Comparison of ENCODE assay signal across 16 cellular contexts in the genomic region with DNA sequence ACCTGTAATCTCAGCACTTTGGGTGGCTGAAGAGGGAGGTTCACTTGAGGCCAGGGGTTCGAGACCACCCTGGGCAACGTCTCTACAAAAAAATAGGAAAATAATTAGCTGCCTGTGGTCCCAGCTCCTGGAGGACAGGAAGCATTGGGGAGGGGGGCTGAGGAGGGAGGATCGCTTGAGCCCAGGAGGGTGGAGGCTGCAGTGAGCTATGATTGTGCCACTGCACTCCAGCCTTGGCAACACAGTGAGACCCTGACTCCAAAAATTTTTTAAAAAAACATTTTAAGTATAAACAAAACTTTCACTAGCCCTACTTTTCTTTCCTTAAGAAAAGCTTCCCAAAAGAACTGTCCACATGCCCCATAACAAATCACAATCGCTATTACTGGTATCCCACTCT. TPM values are rescaled to one million over a fixed set of nuclear protein-coding genes. Genes with fewer than 3 reads are reported as not detected.
DNase-seq lines count a peak whose midpoint lies in the region; ATAC-seq and TF ChIP-seq lines count a peak whose summit lies in the region.
"Had no signal": no experiment of that assay in that cellular context is flagged by ENCODE, and none has a peak within 500 bp of the region (broad histone marks: within the 10 kb centered on the region; RNA-seq: fewer than 3 reads in every experiment).

No MANE protein-coding gene starts in this region.

- no peaks in the 10 kb centered on the region for H4K20me1 ChIP-seq in BLaER1

- ATAC-seq in activated CD4-positive, CD25-positive, alpha-beta regulatory T cell treated with anti-CD3 and anti-CD28 coated beads, Interleukin-2, amount 50 U/mL, for 24 hours: no peak
- ATAC-seq in GM19463 (IDR thresholded peaks at IDR 0.05; ENCODE audit: unreplicated experiment) (no peak), mucosa of descending colon (no peak)
- ATAC-seq: foreskin keratinocyte had no signal

- H3K9ac ChIP-seq in BLaER1 (no peak overlapping the region), ES-I3 (ENCODE audit: low read depth, low read length) (peak overlapping the region; percentile 56; the same call in 1 of the 2 replicates), iPS-18a (ENCODE audit: low read length) (no peak overlapping the region)

- H3K4me2 ChIP-seq in BLaER1: peak overlapping the region; percentile 95

- peaks cover 5% of the 10 kb centered on the region for H3K36me3 Mint-ChIP-seq in osteocyte (ENCODE audit: unreplicated experiment)

- H3K27me3 Mint-ChIP-seq in osteocyte (ENCODE audit: unreplicated experiment): no peaks in the 10 kb centered on the region

- peaks cover 15% of the 10 kb centered on the region for H3K9me3 ChIP-seq in BLaER1
- H3K9me3 ChIP-seq in ES-I3 (ENCODE audit: control insufficient read depth, insufficient read depth, low read length): peaks cover 5% of the 10 kb centered on the region
- no peaks in the 10 kb centered on the region for H3K9me3 ChIP-seq in WERI-Rb-1 (ENCODE audit: severe bottlenecking)
- no peaks in the 10 kb centered on the region for H3K9me3 ChIP-seq in iPS-18a (ENCODE audit: control insufficient read depth, low read depth, low read length)
- no peaks in the 10 kb centered on the region for H3K9me3 ChIP-seq in mucosa of descending colon
- H3K9me3 ChIP-seq: ascending aorta, suprapubic skin had no signal

- peaks cover 10% of the 10 kb centered on the region for H3K36me3 ChIP-seq in BLaER1
- H3K36me3 ChIP-seq in ES-I3 (ENCODE audit: insufficient read depth, low read length): no peaks in the 10 kb centered on the region
- H3K36me3 ChIP-seq in WERI-Rb-1: peaks cover 7% of the 10 kb centered on the region; the same call in 1 of the 2 replicates
- H3K36me3 ChIP-seq in iPS-18a (ENCODE audit: control insufficient read depth, low read depth, low read length): no peaks in the 10 kb centered on the region
- H3K36me3 ChIP-seq in mucosa of descending colon (ENCODE audit: low read depth): no peaks in the 10 kb centered on the region
- H3K36me3 ChIP-seq: ascending aorta, suprapubic skin had no signal

- H3K4me3 ChIP-seq in BLaER1 (no peak overlapping the region), WERI-Rb-1 (ENCODE audit: low read depth, low read length) (peak overlapping the region; percentile 80), iPS-18a (ENCODE audit: low read length) (peak overlapping the region; percentile 69), mucosa of descending colon (no peak overlapping the region)

- H3K4me3 Mint-ChIP-seq in osteocyte (ENCODE audit: unreplicated experiment): no peak overlapping the region

- peaks cover 27% of the 10 kb centered on the region for H3K4me1 Mint-ChIP-seq in osteocyte (ENCODE audit: unreplicated experiment)

- H3K27ac ChIP-seq in BLaER1 (no peak overlapping the region), WERI-Rb-1 (no peak overlapping the region), iPS-18a (ENCODE audit: low read length) (no peak overlapping the region)
- H3K27ac ChIP-seq: ascending aorta, suprapubic skin had no signal

- no peaks in the 10 kb centered on the region for H3K9me3 Mint-ChIP-seq in osteocyte (ENCODE audit: unreplicated experiment)

- H3K27me3 ChIP-seq in BLaER1: no peaks in the 10 kb centered on the region
- no peaks in the 10 kb centered on the region for H3K27me3 ChIP-seq in WERI-Rb-1 (ENCODE audit: insufficient read depth, low read depth, severe bottlenecking)
- H3K27me3 ChIP-seq in iPS-18a (ENCODE audit: control insufficient read depth, insufficient read depth, low read length): no peaks in the 10 kb centered on the region
- H3K27me3 ChIP-seq: ascending aorta, foreskin keratinocyte, suprapubic skin had no signal

- intact Hi-C loops in mucosa of descending colon (cut with DNase I, micrococcal nuclease): loop anchor here in 1 of 2 donors (10.0 kb wide), 1 partner anchor 84 kb away; the partner anchor contains the start of gene CDKL1

- no peak for DNase-seq in WERI-Rb-1
- DNase-seq in osteocyte (ENCODE audit: extremely low spot score, unreplicated experiment): no peak
- DNase-seq in mucosa of descending colon: no peak
- DNase-seq: foreskin keratinocyte, GDM1, HCEC 1CT, islet precursor cell, NCI-H1105 treated with DMSO at 0.1 percent for 48 hours, T1000 had no signal

- H3K4me1 ChIP-seq in BLaER1: peaks cover 21% of the 10 kb centered on the region
- no peaks in the 10 kb centered on the region for H3K4me1 ChIP-seq in ES-I3 (ENCODE audit: insufficient read depth, low read length)
- peaks cover 12% of the 10 kb centered on the region for H3K4me1 ChIP-seq in iPS-18a (ENCODE audit: control insufficient read depth, low read depth, low read length)
- peaks cover 7% of the 10 kb centered on the region for H3K4me1 ChIP-seq in mucosa of descending colon (ENCODE audit: low read depth)

- H3K27ac Mint-ChIP-seq in osteocyte (ENCODE audit: unreplicated experiment): no peak overlapping the region

- TF ChIP-seq CTCF in WERI-Rb-1 (IDR thresholded peaks at IDR 0.05; ENCODE audit: low read depth, low read length): no peak
- TF ChIP-seq CTCF in osteocyte (IDR thresholded peaks at IDR 0.05): no peak
- TF ChIP-seq CTCF in mucosa of descending colon (IDR thresholded peaks at IDR 0.05): no peak

RNA-seq across cellular contexts. Expression of gene L2HGDH, which starts 1.6 kb away (rescaled TPM):
- total RNA-seq in osteocyte (4.2 and 6.5 TPM in 2 replicates), mucosa of descending colon (10 to 100 TPM in 1 of 3 donors, 1 to 10 TPM in 2; 7.2 to 11.2 (median 9.8) TPM)

RNA-seq across cellular contexts. Expression of gene DMAC2L, which starts 1.7 kb away (rescaled TPM):
- 17.7 and 21.7 TPM in 2 replicates for total RNA-seq in osteocyte
- total RNA-seq in mucosa of descending colon: 10 to 100 TPM; 18.9 to 27.6 (median 21.5) TPM

Comparison
In these comparisons a context has a peak if more than half of its experiments do, and no peak if none do; other contexts are left out.
1. H3K4me3 ChIP-seq: peak in WERI-Rb-1 (single experiment) and iPS-18a (single experiment); none in BLaER1 (single experiment) and mucosa of descending colon (single experiment).